In the genomic region with DNA sequence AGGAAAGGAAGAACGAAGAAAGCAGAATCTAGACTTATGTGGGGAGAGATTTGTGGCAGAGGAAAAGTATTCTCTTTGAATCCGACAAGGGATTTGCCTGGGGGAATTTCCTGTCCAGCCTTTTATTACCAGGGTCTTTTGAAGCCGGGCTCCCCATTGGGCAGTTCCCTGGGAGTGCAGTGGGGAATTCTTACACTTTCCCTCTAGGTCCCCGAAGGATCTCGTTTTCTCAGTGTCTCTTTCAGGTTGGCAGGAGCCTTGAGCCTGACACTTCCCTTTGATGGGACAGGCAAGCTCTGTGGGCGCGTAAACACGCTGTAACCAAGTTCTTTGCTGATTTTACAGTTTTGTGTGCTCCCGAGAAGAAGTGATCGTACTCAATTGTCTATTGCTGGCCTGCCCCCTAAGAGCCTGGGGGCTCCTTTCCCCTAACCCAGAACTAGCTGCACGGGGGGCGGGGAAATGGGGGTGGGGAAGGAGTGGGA, we compare ENCODE assay signal across 9 cellular contexts. TPM values are rescaled to one million over a fixed set of nuclear protein-coding genes. Genes with fewer than 3 reads are reported as not detected.
DNase-seq lines count a peak whose midpoint lies in the region; ATAC-seq, FAIRE-seq and TF ChIP-seq lines count a peak whose summit lies in the region.
"Had no signal": no experiment of that assay in that cellular context is flagged by ENCODE, and none has a peak within 500 bp of the region (broad histone marks: within the 10 kb centered on the region; RNA-seq: fewer than 3 reads in every experiment).

No MANE protein-coding gene starts in this region.

- H3K79me2 ChIP-seq in H9 (ENCODE audit: insufficient read depth, low read length), result peaks cover 4% of the 10 kb centered on the region; the same call in 1 of the 2 replicates

- no peak overlapping the region for H2BK20ac ChIP-seq in H9 (ENCODE audit: low read depth, low read length, poor library complexity, severe bottlenecking)

- H3K4me3 Mint-ChIP-seq in H9, result peak overlapping the region; percentile 92 to 93

- H3K79me1 ChIP-seq in H9 (ENCODE audit: insufficient read depth, low read depth, low read length, poor library complexity, severe bottlenecking), result no peaks in the 10 kb centered on the region

- H3K4me3 ChIP-seq in AG04450 (ENCODE audit: low read depth, low read length) (peak overlapping the region; percentile 92), choroid plexus epithelial cell (ENCODE audit: low read depth, low read length) (peak overlapping the region; percentile 77), Peyer's patch (peak overlapping the region in 2 of 4 donors; percentile 33 to 47), pancreas (peak overlapping the region in 1 of 4 donors; percentile 53)

- H3K9me3 ChIP-seq in AG04450 (ENCODE audit: control insufficient read depth, insufficient read depth, low read length) (no peaks in the 10 kb centered on the region; the same call in 1 of the 2 replicates), H9 (ENCODE audit: control insufficient read depth, low read depth, low read length) (no peaks in the 10 kb centered on the region), Peyer's patch (no peaks in the 10 kb centered on the region), pancreas (no peaks in the 10 kb centered on the region)
- H3K9me3 ChIP-seq: prostate gland had no signal

- CTCF ChIA-PET in AG04450 (lab: Charles Lee), result interaction anchor here (0.6 kb wide), 1 partner anchor 42 kb away, joined by 4 read pairs; no protein-coding TSS in a partner anchor

- no peak overlapping the region for H2BK120ac ChIP-seq in H9 (ENCODE audit: low read depth, low read length, poor library complexity, severe bottlenecking)

- H3K18ac ChIP-seq in H9 (ENCODE audit: insufficient read length, low read depth, low read length), result no peak overlapping the region

- H2AK5ac ChIP-seq in H9 (ENCODE audit: insufficient read length, low read length), result no peak overlapping the region

- WGBS in H9 (ENCODE audit: extremely low coverage, insufficient read length, low lambda C conversion rate), result no CpG with 5 or more reads among the region's 12 CpGs
- 21 to 25% methylated on average over 12 of the region's 12 CpGs for WGBS in pancreas, 2 donors

- intact Hi-C loops in pancreas (cut with DNase I), result no loop called here

- H3K27me3 ChIP-seq in AG04450 (ENCODE audit: control insufficient read depth, insufficient read depth, low read length) (no peaks in the 10 kb centered on the region), H9 (ENCODE audit: insufficient read depth, low read length) (no peaks in the 10 kb centered on the region), Peyer's patch (peaks cover 0 to 19% of the 10 kb centered on the region in 2 donors), pancreas (peaks cover 0 to 24% (median 4%) of the 10 kb centered on the region in 4 donors)

- H3K23ac ChIP-seq in H9 (ENCODE audit: insufficient read length, low read depth, low read length), result no peak overlapping the region

- H3K27ac Mint-ChIP-seq in H9, result peak overlapping the region; percentile 40 to 99 (median 90); a peak in 6 of 7 replicates

- POLR2A ChIA-PET in AG04450 (lab: Yijun Ruan, JAX), result interaction anchor here (0.6 to 1.5 kb wide), 7 partner anchors 81 to 1180 kb away, joined by 3 to 4 read pairs (median 3); no protein-coding TSS in a partner anchor

- ATAC-seq in pancreas, result no peak

- no peak overlapping the region for H2BK12ac ChIP-seq in H9 (ENCODE audit: insufficient read length, low read depth, low read length)

- no peak for TF ChIP-seq POLR2A in Peyer's patch (IDR thresholded peaks at IDR 0.05)

- no peak for FAIRE-seq in pancreas (lab: Jason Lieb, UNC)

- no peaks in the 10 kb centered on the region for H3K36me3 ChIP-seq in Peyer's patch
- H3K36me3 ChIP-seq in pancreas, result no peaks in the 10 kb centered on the region
- H3K36me3 ChIP-seq: prostate gland had no signal

- no peak overlapping the region for H4K8ac ChIP-seq in H9 (replicated peaks; ENCODE audit: insufficient read length, low read depth, low read length)

- no peak overlapping the region for H4K5ac ChIP-seq in H9 (ENCODE audit: insufficient read length, low read depth, low read length)

- peak overlapping the region; percentile 37 for H2AFZ ChIP-seq in H9 (ENCODE audit: low read length)

- no peak for TF ChIP-seq CTCF in AG04450 (IDR thresholded peaks at IDR 0.05; ENCODE audit: low read depth, low read length)
- TF ChIP-seq CTCF in H9 (conservative IDR thresholded peaks at IDR 0.05), result no peak
- no peak for TF ChIP-seq CTCF in choroid plexus epithelial cell (conservative IDR thresholded peaks at IDR 0.05; ENCODE audit: low read depth, low read length)
- TF ChIP-seq CTCF in Peyer's patch (IDR thresholded peaks at IDR 0.05), result no peak
- no peak for TF ChIP-seq CTCF in pancreas (IDR thresholded peaks at IDR 0.05)

- H2BK15ac ChIP-seq in H9 (ENCODE audit: low read depth, low read length), result no peak overlapping the region

- no peaks in the 10 kb centered on the region; a peak in 2 of 5 replicates for H3K9me3 Mint-ChIP-seq in H9

- peaks cover 0 to 8% (median 0%) of the 10 kb centered on the region in 3 experiments; a peak in 4 of 7 replicates for H3K36me3 Mint-ChIP-seq in H9 (ENCODE audit: insufficient read depth in 1 of 3, low read depth in 3 of 3)

- no peak overlapping the region for H3K4ac ChIP-seq in H9 (ENCODE audit: low read depth, low read length)

- H3K4me1 ChIP-seq in H9 (ENCODE audit: insufficient read depth, low read length) (peaks cover 2% of the 10 kb centered on the region; the same call in 1 of the 2 replicates), Peyer's patch (peaks cover 0 to 26% (median 4%) of the 10 kb centered on the region in 4 donors), pancreas (peaks cover 0 to 11% (median 7%) of the 10 kb centered on the region in 3 donors)

- no peak overlapping the region for H3T11ph ChIP-seq in H9 (ENCODE audit: low read length)

- peak overlapping the region; percentile 73 for H3K9ac ChIP-seq in H9 (ENCODE audit: extremely low read depth, insufficient read length, low read length)

- H3K23me2 ChIP-seq in H9 (ENCODE audit: insufficient read length, low read depth, low read length, poor library complexity, severe bottlenecking), result peaks cover 36% of the 10 kb centered on the region

- DNase-seq in AG04450 (ENCODE audit: low read depth, low spot score) (no peak), H9 (no peak), choroid plexus epithelial cell (ENCODE audit: low read depth) (no peak), myocyte (ENCODE audit: low read depth) (peak; percentile 26), mesenteric fat pad (ENCODE audit: low spot score) (no peak), Peyer's patch (no peak), pancreas (no peak)
- DNase-seq in stimulated activated CD4-positive, alpha-beta T cell treated with anti-CD3 and anti-CD28 coated beads, Interleukin-15, amount 100 ng/mL, for 24 hours, result no peak

- H3K27ac ChIP-seq in AG04450 (ENCODE audit: low read depth, low read length), result no peak overlapping the region
- no peak overlapping the region for H3K27ac ChIP-seq in H9 (ENCODE audit: insufficient read length, low read depth, low read length)
- peak overlapping the region in 2 of 4 donors; percentile 26 to 40 for H3K27ac ChIP-seq in Peyer's patch
- H3K27ac ChIP-seq in pancreas, result no peak overlapping the region
- H3K27ac ChIP-seq: prostate gland had no signal

- H4K20me1 ChIP-seq in H9 (ENCODE audit: control insufficient read depth, insufficient read depth, insufficient read length), result no peaks in the 10 kb centered on the region

- H4K91ac ChIP-seq in H9 (ENCODE audit: insufficient read length, low read depth, low read length), result no peak overlapping the region

- H3K56ac ChIP-seq in H9 (ENCODE audit: insufficient read length, low read depth, low read length), result no peak overlapping the region

- no peak overlapping the region for H3K14ac ChIP-seq in H9 (ENCODE audit: insufficient read depth, low read length)

- peak overlapping the region; percentile 55 for H3K4me2 ChIP-seq in H9 (ENCODE audit: insufficient read depth, insufficient read length, low read length)

- no peaks in the 10 kb centered on the region for H3K27me3 Mint-ChIP-seq in H9 (ENCODE audit: low read depth)

- H2BK5ac ChIP-seq in H9 (ENCODE audit: insufficient read length, low read length), result no peak overlapping the region

- H3K4me1 Mint-ChIP-seq in H9, result peaks cover 57 to 71% of the 10 kb centered on the region in 2 experiments

RNA-seq across cellular contexts. Expression of a gene that starts 0.6 kb away (rescaled TPM):
- polyA plus RNA-seq in AG04450 (2011; rRNA removed) (148 and 171 TPM in 2 replicates), pancreas (1 to 10 TPM in 1 of 2 donors, under 1 TPM in 1; 0.84 to 1.4 TPM)
- polyA minus RNA-seq in AG04450 (2011; rRNA and poly(A)+ RNA removed), result 403 and 406 TPM in 2 replicates
- total RNA-seq in H9 (2021) (271 and 278 TPM in 2 replicates), myocyte (137 and 177 TPM in 2 replicates), mesenteric fat pad (224 TPM), Peyer's patch (10 to 100 TPM; 10.5 to 40.4 (median 16.6) TPM), pancreas (10 to 100 TPM in 3 of 6 donors, 1 to 10 TPM in 3; 1.0 to 69.4 (median 7.4) TPM)
- polyA plus RNA-seq in myocyte (2012), result 120 TPM
